ENCODE assay signal across 20 cellular contexts in genomic region chr13:46388308-46388707, GRCh38. TPM values are rescaled to one million over a fixed set of nuclear protein-coding genes. Genes with fewer than 3 reads are reported as not detected.
DNase-seq lines count a peak whose midpoint lies in the region; ATAC-seq and TF ChIP-seq lines count a peak whose summit lies in the region.
"Had no signal": no experiment of that assay in that cellular context is flagged by ENCODE, and none has a peak within 500 bp of the region (broad histone marks: within the 10 kb centered on the region; RNA-seq: fewer than 3 reads in every experiment).

No MANE protein-coding gene starts in this region.

- H3K4me2 ChIP-seq in H9 (ENCODE audit: insufficient read depth, insufficient read length, low read length): no peak overlapping the region
- no peak overlapping the region for H3K4me2 ChIP-seq in PC-9

- H2BK5ac ChIP-seq in H9 (ENCODE audit: insufficient read length, low read length): no peak overlapping the region

- H3F3A ChIP-seq in PC-9 (ENCODE audit: insufficient read depth, low read depth): no peaks in the 10 kb centered on the region

- TF ChIP-seq CTCF in A673 (conservative IDR thresholded peaks at IDR 0.05; ENCODE audit: low read depth, low read length) (no peak), H9 (conservative IDR thresholded peaks at IDR 0.05) (no peak), PC-9 (conservative IDR thresholded peaks at IDR 0.05) (no peak)

- no peak overlapping the region for H2BK12ac ChIP-seq in H9 (ENCODE audit: insufficient read length, low read depth, low read length)

- no peak overlapping the region for H2BK120ac ChIP-seq in H9 (ENCODE audit: low read depth, low read length, poor library complexity, severe bottlenecking)

- no peak overlapping the region for H2BK15ac ChIP-seq in H9 (ENCODE audit: low read depth, low read length)

- no peak overlapping the region; the same call in 1 of the 2 replicates for H3K14ac ChIP-seq in H9 (ENCODE audit: insufficient read depth, low read length)

- H3K27me3 Mint-ChIP-seq in naive B cell: no peaks in the 10 kb centered on the region
- peaks cover 71% of the 10 kb centered on the region for H3K27me3 Mint-ChIP-seq in H9 (ENCODE audit: low read depth)

- H3K4me1 ChIP-seq in A673 (ENCODE audit: insufficient read depth, low read length, poor library complexity, severe bottlenecking): peaks cover 43% of the 10 kb centered on the region
- peaks cover 9% of the 10 kb centered on the region for H3K4me1 ChIP-seq in H9 (ENCODE audit: insufficient read depth, low read length)
- no peaks in the 10 kb centered on the region for H3K4me1 ChIP-seq in PC-9 (replicated peaks; ENCODE audit: insufficient read depth)
- H3K4me1 ChIP-seq: uterus had no signal

- H3K56ac ChIP-seq in H9 (ENCODE audit: insufficient read length, low read depth, low read length): no peak overlapping the region

- no peaks in the 10 kb centered on the region for H3K79me1 ChIP-seq in H9 (ENCODE audit: insufficient read depth, low read depth, low read length, poor library complexity, severe bottlenecking)

- H2BK20ac ChIP-seq in H9 (ENCODE audit: low read depth, low read length, poor library complexity, severe bottlenecking): no peak overlapping the region

- H3K27ac ChIP-seq in A673 (ENCODE audit: low read depth, low read length, poor library complexity, severe bottlenecking) (peak overlapping the region; percentile 96), SK-N-MC (peak overlapping the region; percentile 92), H9 (ENCODE audit: insufficient read length, low read depth, low read length) (no peak overlapping the region), PC-9 (no peak overlapping the region)
- H3K27ac ChIP-seq: lower lobe of right lung, uterus had no signal

- POLR2A ChIA-PET in A673 (lab: Charles Lee; ENCODE audit: low non-redundant PET) (no interaction called here), PC-9 (lab: Charles Lee; ENCODE audit: unreplicated experiment) (no interaction called here)

- no peaks in the 10 kb centered on the region for H3K79me2 ChIP-seq in H9 (ENCODE audit: insufficient read depth, low read length)
- no peaks in the 10 kb centered on the region for H3K79me2 ChIP-seq in PC-9 (ENCODE audit: low read depth)

- peaks cover 21% of the 10 kb centered on the region for H3K36me3 ChIP-seq in A673 (ENCODE audit: insufficient read depth, low read length, poor library complexity, severe bottlenecking)
- H3K36me3 ChIP-seq in SK-N-MC (ENCODE audit: insufficient read depth, low read length): peaks cover 23% of the 10 kb centered on the region
- H3K36me3 ChIP-seq in PC-9 (ENCODE audit: low read depth): no peaks in the 10 kb centered on the region
- H3K36me3 ChIP-seq: lower lobe of right lung, MG63, uterus had no signal

- no peak overlapping the region for H4K5ac ChIP-seq in H9 (ENCODE audit: insufficient read length, low read depth, low read length)

- H2AFZ ChIP-seq in H9 (ENCODE audit: low read length): no peak overlapping the region
- no peak overlapping the region for H2AFZ ChIP-seq in PC-9

- BruUV-seq in A673 (replicated peaks; lab: Mats Ljungman, UMichigan): no TSS peak
- no TSS peak for BruUV-seq in PC-9 (replicated peaks; lab: Mats Ljungman, UMichigan)

- H3K23me2 ChIP-seq in H9 (ENCODE audit: insufficient read length, low read depth, low read length, poor library complexity, severe bottlenecking): peaks cover 18% of the 10 kb centered on the region

- H3K9ac ChIP-seq in SK-N-MC (ENCODE audit: insufficient read length) (peak overlapping the region; percentile 64), H9 (ENCODE audit: extremely low read depth, insufficient read length, low read length) (no peak overlapping the region)

- no peak overlapping the region for H3K23ac ChIP-seq in H9 (ENCODE audit: insufficient read length, low read depth, low read length)

- intact Hi-C loops in A673 (cut with micrococcal nuclease; ENCODE audit: unreplicated experiment): loop anchor here (2.0 to 10.0 kb wide), 3 partner anchors 64 to 326 kb away; no protein-coding TSS in a partner anchor
- intact Hi-C loops in PC-9 (cut with micrococcal nuclease; ENCODE audit: unreplicated experiment): no loop called here

- no peak overlapping the region for H2AK5ac ChIP-seq in H9 (ENCODE audit: insufficient read length, low read length)

- CTCF ChIA-PET in A673 (lab: Charles Lee) (no interaction called here), PC-9 (lab: Charles Lee) (no interaction called here)

- no peaks in the 10 kb centered on the region for H3K9me2 ChIP-seq in PC-9 (ENCODE audit: insufficient read depth)

- H3K27ac Mint-ChIP-seq in naive B cell (peak overlapping the region; percentile 90 to 99 (median 96)), H9 (no peak overlapping the region)

- H3K4me3 ChIP-seq in A673 (ENCODE audit: low read depth, low read length, poor library complexity, severe bottlenecking) (peak overlapping the region; percentile 90), GM08714 (ENCODE audit: low read length) (peak overlapping the region; percentile 10; the same call in 1 of the 2 replicates), SK-N-MC (peak overlapping the region; percentile 90), PC-9 (no peak overlapping the region)
- H3K4me3 ChIP-seq: MG63 had no signal

- H3K9me3 ChIP-seq in A673 (ENCODE audit: low read depth, low read length, poor library complexity, severe bottlenecking) (no peaks in the 10 kb centered on the region), SK-N-MC (ENCODE audit: low read depth, low read length) (no peaks in the 10 kb centered on the region), H9 (ENCODE audit: control insufficient read depth, low read depth, low read length) (no peaks in the 10 kb centered on the region), PC-9 (ENCODE audit: insufficient read depth, low read depth) (no peaks in the 10 kb centered on the region)
- H3K9me3 ChIP-seq: lower lobe of right lung, MG63, uterus had no signal

- H3K4me3 Mint-ChIP-seq in naive B cell (peak overlapping the region; percentile 63 to 100 (median 98)), H9 (peak overlapping the region in 1 of 2 experiments; percentile 22; a peak in 1 of 5 replicates)

- H3K4me1 Mint-ChIP-seq in naive B cell: peaks cover 47 to 68% (median 64%) of the 10 kb centered on the region in 3 donors
- H3K4me1 Mint-ChIP-seq in H9: peaks cover 17 to 18% of the 10 kb centered on the region in 2 experiments

- H3K36me3 Mint-ChIP-seq in naive B cell (peaks cover 19 to 21% of the 10 kb centered on the region in 2 donors), H9 (ENCODE audit: insufficient read depth in 1 of 3, low read depth in 3 of 3) (no peaks in the 10 kb centered on the region)
- H3K36me3 Mint-ChIP-seq: CD4-positive, alpha-beta memory T cell had no signal

- peak; percentile 89 for DNase-seq in A673 (ENCODE audit: low spot score)
- no peak for DNase-seq in SK-N-MC (ENCODE audit: low read depth, low spot score)
- no peak for DNase-seq in naive B cell
- DNase-seq in NCI-H128 (lab: John Stamatoyannopoulos, UW; ENCODE audit: unreplicated experiment): no peak
- no peak for DNase-seq in H9
- no peak for DNase-seq in PC-9
- DNase-seq in retina: no peak
- DNase-seq: activated CD4-positive, CD25-positive, alpha-beta regulatory T cell treated with anti-CD3 and anti-CD28 coated beads, Interleukin-2, amount 50 U/mL, for 72 hours; CD4-positive, alpha-beta memory T cell; lower lobe of right lung; MG63; NCI-H146; NCI-H2171 treated with DMSO at 0.1 percent for 48 hours; NCI-H69; small intestine; stimulated activated CD4-positive, alpha-beta T cell treated with anti-CD3 and anti-CD28 coated beads, Interleukin-4, amount 100 ng/mL, for 1 hour; uterus had no signal

- no CpG with 5 or more reads among the region's 6 CpGs for WGBS in H9 (ENCODE audit: extremely low coverage, insufficient read length, low lambda C conversion rate)

- H4K20me1 ChIP-seq in H9 (ENCODE audit: control insufficient read depth, insufficient read depth, insufficient read length) (no peaks in the 10 kb centered on the region), PC-9 (ENCODE audit: insufficient read depth) (no peaks in the 10 kb centered on the region)

- no peak overlapping the region for H3K4ac ChIP-seq in H9 (ENCODE audit: low read depth, low read length)

- H4K8ac ChIP-seq in H9 (replicated peaks; ENCODE audit: insufficient read length, low read depth, low read length): no peak overlapping the region

- no peak overlapping the region for H3K18ac ChIP-seq in H9 (ENCODE audit: insufficient read length, low read depth, low read length)

- no peak overlapping the region for H3T11ph ChIP-seq in H9 (ENCODE audit: low read length)

- no peaks in the 10 kb centered on the region for H3K27me3 ChIP-seq in A673 (replicated peaks; ENCODE audit: insufficient read depth, low read depth, low read length, poor library complexity)
- H3K27me3 ChIP-seq in H9 (ENCODE audit: insufficient read depth, low read length): peaks cover 10% of the 10 kb centered on the region; the same call in 1 of the 2 replicates
- no peaks in the 10 kb centered on the region for H3K27me3 ChIP-seq in PC-9 (ENCODE audit: insufficient read depth, low read depth)
- H3K27me3 ChIP-seq: uterus had no signal

- H3K9me3 Mint-ChIP-seq in naive B cell: peaks cover 0 to 2% (median 0%) of the 10 kb centered on the region in 7 donors
- no peaks in the 10 kb centered on the region for H3K9me3 Mint-ChIP-seq in H9
- H3K9me3 Mint-ChIP-seq: CD4-positive, alpha-beta memory T cell had no signal

- no peak for ATAC-seq in naive B cell (ENCODE audit: low read depth in 2 of 2)

- no peak overlapping the region for H4K91ac ChIP-seq in H9 (ENCODE audit: insufficient read length, low read depth, low read length)

RNA-seq across cellular contexts. Expression of gene RUBCNL, which starts 1.3 kb away (rescaled TPM):
- total RNA-seq in A673 (2021) (110 and 126 TPM in 2 replicates), H9 (2021) (0.94 and 1.4 TPM in 2 replicates), PC-9 (2021) (0.37 TPM in 1 of 2 replicates, not detected in the other)
- 100 to 1,000 TPM; 102 to 156 (median 129) TPM for polyA plus RNA-seq in naive B cell (ENCODE audit: low read depth in 6 of 6)
- total RNA-seq: CD4-positive, alpha-beta memory T cell; endothelial cell of umbilical vein had no signal
- polyA plus RNA-seq: AG04450, endothelial cell of umbilical vein had no signal

Comparison
In these comparisons a context has a peak if more than half of its experiments do, and no peak if none do; other contexts are left out.
1. H3K27ac ChIP-seq: peak in A673 (single experiment) and SK-N-MC (single experiment); none in H9 (single experiment) and PC-9 (single experiment).
2. H3K27ac Mint-ChIP-seq: peak in naive B cell (6 of 6); none in H9 (0 of 3).
3. RNA of gene RUBCNL, which starts 1.3 kb away (total RNA-seq): 110 to 126 TPM in A673; 0.94 to 1.4 TPM in H9 and 0.37 TPM in PC-9; every median in the first group is over 10 times any median in the second.